9 cellular contexts compared by ENCODE assay signal in the genomic region with DNA sequence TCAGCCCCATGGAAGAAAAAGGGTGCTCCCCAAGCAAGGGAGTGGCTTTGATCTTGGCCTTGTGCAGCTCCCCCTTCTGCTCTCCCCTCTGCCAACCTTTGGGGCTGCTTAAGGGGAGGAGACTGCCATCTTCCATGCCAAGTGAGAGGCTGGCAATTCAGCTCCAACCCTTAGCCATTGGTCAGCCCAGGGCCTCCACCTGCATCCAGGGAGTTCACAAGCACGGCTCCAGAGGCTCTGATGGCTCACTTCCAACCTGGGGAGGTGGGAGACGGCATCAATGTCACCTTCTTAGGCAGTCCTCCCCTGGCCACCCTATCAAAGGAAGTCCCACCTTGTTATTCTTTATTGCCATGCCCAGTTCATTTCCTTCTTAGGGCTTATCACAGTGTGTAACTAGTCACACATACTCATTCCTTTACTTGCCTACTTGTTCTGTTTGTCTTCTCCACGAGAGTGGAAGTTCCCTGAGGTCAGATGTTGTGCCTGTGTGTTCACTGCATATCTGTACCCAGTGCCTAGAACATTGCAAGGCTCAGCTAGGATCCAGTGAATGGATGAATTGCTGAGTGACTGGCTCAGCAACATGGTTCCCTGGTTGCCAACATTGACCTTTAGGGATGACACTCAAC. TPM values are rescaled to one million over a fixed set of nuclear protein-coding genes. Genes with fewer than 3 reads are reported as not detected.
DNase-seq lines count a peak whose midpoint lies in the region; ATAC-seq and TF ChIP-seq lines count a peak whose summit lies in the region.
"Had no signal": no experiment of that assay in that cellular context is flagged by ENCODE, and none has a peak within 500 bp of the region (broad histone marks: within the 10 kb centered on the region; RNA-seq: fewer than 3 reads in every experiment).

No MANE protein-coding gene starts in this region.

- no peaks in the 10 kb centered on the region for H3K36me3 ChIP-seq in CD8-positive, alpha-beta T cell (ENCODE audit: insufficient read depth, low read length)
- H3K36me3 ChIP-seq in PC-9 (ENCODE audit: low read depth): peaks cover 7% of the 10 kb centered on the region; the same call in 1 of the 2 replicates
- H3K36me3 ChIP-seq in prostate gland: no peaks in the 10 kb centered on the region
- H3K36me3 ChIP-seq in SJCRH30: peaks cover 6% of the 10 kb centered on the region; the same call in 1 of the 2 replicates

- peak overlapping the region; percentile 65 for H3K27ac ChIP-seq in CD8-positive, alpha-beta T cell (ENCODE audit: low read depth, low read length)
- H3K27ac ChIP-seq in PC-9 (peak overlapping the region; percentile 60; the same call in 1 of the 2 replicates), epithelial cell of prostate (peak overlapping the region; percentile 76), prostate gland (peak overlapping the region; percentile 83 to 93), SJCRH30 (no peak overlapping the region)

- no peak for ATAC-seq in CD8-positive, alpha-beta T cell
- no peak for ATAC-seq in GM18873 (IDR thresholded peaks at IDR 0.05; ENCODE audit: low FRiP score, unreplicated experiment)

- no peaks in the 10 kb centered on the region for H3K27me3 ChIP-seq in CD8-positive, alpha-beta T cell (ENCODE audit: insufficient read depth, low read length)
- no peaks in the 10 kb centered on the region for H3K27me3 ChIP-seq in PC-9 (ENCODE audit: insufficient read depth, low read depth)
- H3K27me3 ChIP-seq in prostate gland (replicated peaks; ENCODE audit: insufficient read depth): no peaks in the 10 kb centered on the region
- H3K27me3 ChIP-seq in SJCRH30: no peaks in the 10 kb centered on the region

- peak overlapping the region; percentile 82 for H3K4me3 Mint-ChIP-seq in CD8-positive, alpha-beta T cell

- POLR2A ChIA-PET in CD8-positive, alpha-beta T cell (lab: Charles Lee): interaction anchor here (0.8 to 3.8 kb wide), 4 partner anchors 10 to 95 kb away, joined by 3 to 55 read pairs (median 7); no protein-coding TSS in a partner anchor
- POLR2A ChIA-PET in PC-9 (lab: Charles Lee; ENCODE audit: unreplicated experiment): no interaction called here

- H3K27me3 Mint-ChIP-seq in CD8-positive, alpha-beta T cell (ENCODE audit: low read depth): no peaks in the 10 kb centered on the region

- peaks cover 18% of the 10 kb centered on the region; the same call in 1 of the 2 replicates for H4K20me1 ChIP-seq in PC-9 (ENCODE audit: insufficient read depth)

- H3K9me3 Mint-ChIP-seq in CD8-positive, alpha-beta T cell: no peaks in the 10 kb centered on the region

- peaks cover 12% of the 10 kb centered on the region for H3K36me3 Mint-ChIP-seq in CD8-positive, alpha-beta T cell

- peaks cover 86% of the 10 kb centered on the region for H3K4me1 ChIP-seq in CD8-positive, alpha-beta T cell (ENCODE audit: insufficient read depth, low read length)
- peaks cover 66% of the 10 kb centered on the region for H3K4me1 ChIP-seq in PC-9 (replicated peaks; ENCODE audit: insufficient read depth)
- H3K4me1 ChIP-seq in prostate gland (replicated peaks): peaks cover 25% of the 10 kb centered on the region
- H3K4me1 ChIP-seq in SJCRH30: peaks cover 37% of the 10 kb centered on the region

- 53% methylated on average over 3 of the region's 3 CpGs for WGBS in prostate gland

- DNase-seq in CD8-positive, alpha-beta T cell: no peak
- DNase-seq in PC-9: no peak
- no peak for DNase-seq in epithelial cell of prostate (ENCODE audit: low read depth, low spot score)
- DNase-seq in prostate gland (ENCODE audit: low spot score): no peak
- no peak for DNase-seq in SJCRH30
- no peak for DNase-seq in effector CD4-positive, alpha-beta T cell
- DNase-seq in D341Med (ENCODE audit: low spot score): no peak
- DNase-seq: NCI-H1092 had no signal

- H3F3A ChIP-seq in PC-9 (ENCODE audit: insufficient read depth, low read depth): peaks cover 27% of the 10 kb centered on the region; the same call in 1 of the 2 replicates

- H3K79me2 ChIP-seq in PC-9 (ENCODE audit: low read depth): peaks cover 94% of the 10 kb centered on the region

- H3K4me2 ChIP-seq in PC-9: peak overlapping the region; percentile 87

- peak overlapping the region; percentile 97 for H3K27ac Mint-ChIP-seq in CD8-positive, alpha-beta T cell

- intact Hi-C loops in CD8-positive, alpha-beta T cell (cut with DNase I, micrococcal nuclease): loop anchor here (5.0 to 10.0 kb wide), 7 partner anchors 290 to 1822 kb away; a partner anchor contains a TSS
- intact Hi-C loops in PC-9 (cut with micrococcal nuclease; ENCODE audit: unreplicated experiment): no loop called here
- intact Hi-C loops in prostate gland (cut with DNase I): no loop called here

- H3K9me2 ChIP-seq in PC-9 (ENCODE audit: insufficient read depth): no peaks in the 10 kb centered on the region

- H3K9me3 ChIP-seq in CD8-positive, alpha-beta T cell (ENCODE audit: low read length): no peaks in the 10 kb centered on the region
- H3K9me3 ChIP-seq in PC-9 (ENCODE audit: insufficient read depth, low read depth) (no peaks in the 10 kb centered on the region), prostate gland (no peaks in the 10 kb centered on the region), SJCRH30 (replicated peaks) (no peaks in the 10 kb centered on the region)

- H2AFZ ChIP-seq in PC-9: no peak overlapping the region

- CTCF ChIA-PET in CD8-positive, alpha-beta T cell (lab: Charles Lee): interaction anchor here (1.2 to 31.7 kb wide), 7 partner anchors 10 to 73 kb away, joined by 3 to 728 read pairs (median 12); no protein-coding TSS in a partner anchor
- CTCF ChIA-PET in PC-9 (lab: Charles Lee): no interaction called here

- TF ChIP-seq POLR2A in prostate gland (IDR thresholded peaks at IDR 0.05): no peak

- no peak for TF ChIP-seq CTCF in CD8-positive, alpha-beta T cell (IDR thresholded peaks at IDR 0.05)
- TF ChIP-seq CTCF in PC-9 (conservative IDR thresholded peaks at IDR 0.05) (no peak), prostate gland (IDR thresholded peaks at IDR 0.05) (no peak)

- H3K4me1 Mint-ChIP-seq in CD8-positive, alpha-beta T cell (ENCODE audit: low read depth): peaks cover 90% of the 10 kb centered on the region

- H3K4me3 ChIP-seq in CD8-positive, alpha-beta T cell (ENCODE audit: low read depth, low read length): no peak overlapping the region
- H3K4me3 ChIP-seq in PC-9 (no peak overlapping the region), prostate gland (no peak overlapping the region), SJCRH30 (no peak overlapping the region)

- BruUV-seq in PC-9 (replicated peaks; lab: Mats Ljungman, UMichigan): no TSS peak

RNA-seq across cellular contexts. Expression of a gene that starts 5.0 kb away (rescaled TPM):
- total RNA-seq in CD8-positive, alpha-beta T cell: 10 to 100 TPM; 87.3 to 91.4 TPM
- total RNA-seq in PC-9 (2021) (106 and 114 TPM in 2 replicates), prostate gland (10 to 100 TPM; 39.5 to 67.7 TPM)
- total RNA-seq in SJCRH30 (2014; rRNA removed; shearing (Covaris generic)): 34.9 and 37.1 TPM in 2 replicates

RNA-seq across cellular contexts. Expression of a gene that starts 41.6 kb away (rescaled TPM):
- 1 to 10 TPM; 4.3 to 5.5 TPM for total RNA-seq in CD8-positive, alpha-beta T cell
- total RNA-seq in PC-9 (2021) (76.4 and 108 TPM in 2 replicates), prostate gland (10 to 100 TPM; 39.0 to 52.5 TPM)
- total RNA-seq in SJCRH30 (2014; rRNA removed; shearing (Covaris generic)): 1.1 and 1.4 TPM in 2 replicates

RNA-seq across cellular contexts. Expression of a gene that starts 56.0 kb away (rescaled TPM):
- under 1 TPM; 0.14 to 0.25 TPM for total RNA-seq in CD8-positive, alpha-beta T cell
- 4.1 and 5.7 TPM in 2 replicates for total RNA-seq in PC-9 (2021)
- 10 to 100 TPM; 19.1 to 28.5 TPM for total RNA-seq in prostate gland
- total RNA-seq in SJCRH30 (2014; rRNA removed; shearing (Covaris generic)): 0.49 and 0.68 TPM in 2 replicates

Comparison
In these comparisons a context has a peak if more than half of its experiments do, and no peak if none do; other contexts are left out.
1. RNA of a gene that starts 41.6 kb away (total RNA-seq): 76.4 to 108 TPM in PC-9 and 39.0 to 52.5 TPM in prostate gland; 4.3 to 5.5 TPM in CD8-positive, alpha-beta T cell and 1.1 to 1.4 TPM in SJCRH30; every median in the first group is over 4 times any median in the second.
2. intact Hi-C loops: an anchor here in CD8-positive, alpha-beta T cell (5.0 to 10.0 kb wide); none called in PC-9 and prostate gland.